8 cellular contexts compared by ENCODE assay signal in genomic region chr1:28552482-28553228, GRCh38. TPM values are rescaled to one million over a fixed set of nuclear protein-coding genes. Genes with fewer than 3 reads are reported as not detected.
DNase-seq lines count a peak whose midpoint lies in the region; ATAC-seq and TF ChIP-seq lines count a peak whose summit lies in the region.

TRNAU1AP (plus strand) TSS chr1:28553085; CDS start chr1:28553111, 26 bp downstream.

- H3K14ac ChIP-seq in trophoblast cell (ENCODE audit: low read length) = peak within 1 kb of the TSS; percentile 97

- H3K36me3 ChIP-seq in trophoblast cell (ENCODE audit: control insufficient read depth in 1 of 2, insufficient read depth in 2 of 2, low read length in 2 of 2) (peaks cover 10 to 13% of the 10 kb centered on the region in 2 experiments), tibial nerve (peaks cover 0 to 32% (median under 1%) of the 10 kb centered on the region in 3 donors)

- H3K27ac ChIP-seq in adipose tissue (ENCODE audit: low read depth, low read length) = peak within 1 kb of the TSS; percentile 79
- peak within 1 kb of the TSS; percentile 52 for H3K27ac ChIP-seq in trophoblast cell (ENCODE audit: low read depth, low read length)
- H3K27ac ChIP-seq in tibial nerve = peak within 1 kb of the TSS; percentile 68 to 91 (median 86)

- H2BK12ac ChIP-seq in trophoblast cell (ENCODE audit: low read length) = peak within 1 kb of the TSS; percentile 33

- H3K27me3 ChIP-seq in trophoblast cell (ENCODE audit: insufficient read depth, low read length) (no peaks in the 10 kb centered on the region), tibial nerve (no peaks in the 10 kb centered on the region)

- H3K79me2 ChIP-seq in trophoblast cell (ENCODE audit: control insufficient read depth, insufficient read depth, low read length, poor library complexity) = peaks cover 6% of the 10 kb centered on the region

- H3K4me1 Mint-ChIP-seq in T-cell = peaks cover 22 to 27% (median 26%) of the 10 kb centered on the region in 3 donors

- H2AK5ac ChIP-seq in trophoblast cell (ENCODE audit: low read length) = peak within 1 kb of the TSS; percentile 50

- peak within 1 kb of the TSS; percentile 87 for H3K9ac ChIP-seq in trophoblast cell (ENCODE audit: low read length)

- H3K18ac ChIP-seq in trophoblast cell (ENCODE audit: low read length) = peak within 1 kb of the TSS; percentile 94

- peak within 1 kb of the TSS; percentile 83 for H4K12ac ChIP-seq in trophoblast cell (ENCODE audit: low read depth, low read length)

- CTCF ChIA-PET in T-cell (lab: Charles Lee) = interaction anchor here in 1 of 2 donors (0.6 to 1.5 kb wide), 3 partner anchors 26 to 82 kb away, joined by 4 to 7 read pairs (median 4); no protein-coding TSS in a partner anchor

- H3K36me3 Mint-ChIP-seq in T-cell = peaks cover 10% of the 10 kb centered on the region

- no peaks in the 10 kb centered on the region for H3K27me3 Mint-ChIP-seq in T-cell

- peak within 1 kb of the TSS; percentile 91 to 99 (median 98) for H3K4me3 Mint-ChIP-seq in T-cell

- peak within 1 kb of the TSS; percentile 69 for H3K4me2 ChIP-seq in trophoblast cell (ENCODE audit: low read length)

- peak; percentile 98 for DNase-seq in GM13976 (ENCODE audit: low spot score)
- peak; percentile 94 for DNase-seq in NCI-H146 (lab: John Stamatoyannopoulos, UW)
- peak; percentile 92 to 97 (median 96) for DNase-seq in T-cell
- DNase-seq in cardiac septum (ENCODE audit: low spot score) = peak; percentile 98
- DNase-seq in trophoblast cell = peak; percentile 98 to 99
- DNase-seq in tibial nerve (ENCODE audit: low spot score in 2 of 2) = peak; percentile 91 to 95

- H3K4me3 ChIP-seq in trophoblast cell (ENCODE audit: low read depth, low read length) (peak within 1 kb of the TSS; percentile 86), tibial nerve (peak within 1 kb of the TSS; percentile 59 to 79 (median 68))

- H2BK5ac ChIP-seq in trophoblast cell (ENCODE audit: low read depth, low read length, poor library complexity) = peak within 1 kb of the TSS; percentile 88

- POLR2A ChIA-PET in T-cell (lab: Charles Lee) = interaction anchor here (1.5 to 6.0 kb wide), 2 partner anchors 29 kb away, joined by 5 to 43 read pairs; no protein-coding TSS in a partner anchor

- ATAC-seq in HG02852 (IDR thresholded peaks at IDR 0.05; ENCODE audit: unreplicated experiment) = peak; percentile 93
- peak; percentile 93 to 97 (median 95) for ATAC-seq in T-cell (replicated peaks in 1 of 4)

- no peaks in the 10 kb centered on the region for H3K9me3 ChIP-seq in trophoblast cell (ENCODE audit: insufficient read depth, low read depth, low read length)
- no peaks in the 10 kb centered on the region for H3K9me3 ChIP-seq in tibial nerve

- TF ChIP-seq POLR2A in tibial nerve (IDR thresholded peaks at IDR 0.05) = peak; percentile 78 to 83

- no peaks in the 10 kb centered on the region for H3K9me3 Mint-ChIP-seq in T-cell

- no peak within 1 kb of the TSS for H3K23ac ChIP-seq in trophoblast cell (ENCODE audit: low read length)

- in situ Hi-C loops in GM13976 (cut with MboI; ENCODE audit: low sequenced_read_pairs, unreplicated experiment) = no loop called here

- H3K4me1 ChIP-seq in trophoblast cell (ENCODE audit: control insufficient read depth in 1 of 2, insufficient read depth in 2 of 2, low read length in 2 of 2) (no peaks in the 10 kb centered on the region), tibial nerve (peaks cover 0 to 21% (median 5%) of the 10 kb centered on the region in 4 donors)

- peak within 1 kb of the TSS; percentile 95 to 97 for H3K27ac Mint-ChIP-seq in T-cell

- peak; percentile 97 to 98 for TF ChIP-seq EP300 in tibial nerve (IDR thresholded peaks at IDR 0.05)

- H2BK120ac ChIP-seq in trophoblast cell (ENCODE audit: insufficient read depth, low read length, poor library complexity) = peak within 1 kb of the TSS; percentile 84

- H2AFZ ChIP-seq in trophoblast cell (ENCODE audit: insufficient read depth, low read length, poor library complexity) = peak within 1 kb of the TSS; percentile 75

- H4K8ac ChIP-seq in trophoblast cell (ENCODE audit: low read depth, low read length) = peak within 1 kb of the TSS; percentile 83

- intact Hi-C loops in cardiac septum (cut with DNase I) = loop anchor here (1.0 to 2.0 kb wide), 3 partner anchors 28 to 48 kb away; no protein-coding TSS in a partner anchor

- WGBS in adipose tissue, 3 donors = 1 to 2% (median 1%) methylated on average over 57 of the region's 57 CpGs
- WGBS in trophoblast cell (ENCODE audit: extremely low coverage, insufficient coverage, insufficient read length) = no CpG with 5 or more reads among the region's 57 CpGs
- WGBS in tibial nerve, 2 donors = 1% methylated on average over 41 to 53 of the region's 57 CpGs

- peak within 1 kb of the TSS; percentile 88 for H3K4ac ChIP-seq in trophoblast cell (ENCODE audit: low read depth, low read length)

- peak within 1 kb of the TSS; percentile 95 for H4K91ac ChIP-seq in trophoblast cell (ENCODE audit: low read depth, low read length)

- peaks cover 11% of the 10 kb centered on the region for H3K79me1 ChIP-seq in trophoblast cell (ENCODE audit: low read length)

- TF ChIP-seq CTCF in GM13976 (IDR thresholded peaks at IDR 0.05; ENCODE audit: borderline replicate concordance, control extremely low read depth, extremely low read depth, insufficient read depth, missing control alignments) (no peak), tibial nerve (IDR thresholded peaks at IDR 0.05) (peak in 2 of 5 experiments; percentile 49 to 54)

RNA-seq across cellular contexts. Expression of gene TRNAU1AP, which starts in this region (rescaled TPM):
- 10 to 100 TPM; 28.6 to 47.6 (median 41.3) TPM for total RNA-seq in T-cell
- 10 to 100 TPM; 12.8 to 20.8 (median 17.0) TPM for polyA plus RNA-seq in adipose tissue
- total RNA-seq in cardiac septum = 17.6 TPM
- 50.8 and 53.6 TPM in 2 replicates for polyA plus RNA-seq in trophoblast cell (2013)
- 10 to 100 TPM; 22.6 to 35.2 (median 29.3) TPM for total RNA-seq in tibial nerve

Comparison
In these comparisons a context has a peak if more than half of its experiments do, and no peak if none do; other contexts are left out.
1. Peak in every context shown above with its lines: DNase-seq, ATAC-seq, H3K4me3 ChIP-seq and H3K27ac ChIP-seq.